ENCODE assay signal across 12 cellular contexts in genomic region chr9:92746567-92747458, GRCh38. TPM values are rescaled to one million over a fixed set of nuclear protein-coding genes. Genes with fewer than 3 reads are reported as not detected.
DNase-seq lines count a peak whose midpoint lies in the region; ATAC-seq and TF ChIP-seq lines count a peak whose summit lies in the region.
"Had no signal": no experiment of that assay in that cellular context is flagged by ENCODE, and none has a peak within 500 bp of the region (broad histone marks: within the 10 kb centered on the region; RNA-seq: fewer than 3 reads in every experiment).

No MANE protein-coding gene starts in this region.

- no peaks in the 10 kb centered on the region for H3K27me3 Mint-ChIP-seq in T-helper 2 cell treated with Interferon-gamma antibody and Interleukin-4, amounts not matched to agents 5 μg/mL and 100 μg/mL, for 36 hours (ENCODE audit: low read depth)

- H3K27ac ChIP-seq in BLaER1 (0 out of 2 replicates have a peak overlapping the region, but pooled peaks have one; percentile 14), OCI-LY1 (ENCODE audit: low read depth, low read length, poor library complexity, severe bottlenecking) (peak overlapping the region; percentile 81), fibroblast of lung (ENCODE audit: insufficient read depth, low read length) (peak overlapping the region; percentile 51), neuronal stem cell (replicated peaks; ENCODE audit: low read length) (no peak overlapping the region), adrenal gland (peak overlapping the region in 2 of 5 donors; percentile 54 to 55)
- H3K27ac ChIP-seq: parathyroid adenoma had no signal

- H3K4me1 ChIP-seq in BLaER1, result peaks cover 74% of the 10 kb centered on the region
- H3K4me1 ChIP-seq in OCI-LY1 (ENCODE audit: insufficient read depth, low read length, severe bottlenecking), result peaks cover 88% of the 10 kb centered on the region
- H3K4me1 ChIP-seq in fibroblast of lung (ENCODE audit: control insufficient read depth, extremely low read depth, insufficient read depth, low read length), result peaks cover 32% of the 10 kb centered on the region
- peaks cover 13 to 18% of the 10 kb centered on the region in 2 donors for H3K4me1 ChIP-seq in neuronal stem cell (ENCODE audit: control insufficient read depth in 2 of 2, insufficient read depth in 1 of 2, low read depth in 1 of 2, low read length in 2 of 2)
- peaks cover 3 to 44% of the 10 kb centered on the region in 2 donors for H3K4me1 ChIP-seq in adrenal gland (replicated peaks in 1 of 2)

- no peak overlapping the region for H3K4me3 Mint-ChIP-seq in T-helper 2 cell treated with Interferon-gamma antibody and Interleukin-4, amounts not matched to agents 5 μg/mL and 100 μg/mL, for 36 hours

- no peak overlapping the region for H2BK120ac ChIP-seq in neuronal stem cell (ENCODE audit: low read depth, low read length)

- H3K9me3 ChIP-seq in BLaER1 (no peaks in the 10 kb centered on the region), OCI-LY1 (ENCODE audit: low read length) (no peaks in the 10 kb centered on the region), fibroblast of lung (ENCODE audit: control insufficient read depth, insufficient read depth, low read depth, low read length) (no peaks in the 10 kb centered on the region), neuronal stem cell (replicated peaks in 1 of 2; ENCODE audit: control insufficient read depth in 2 of 2, insufficient read depth in 1 of 2, low read depth in 1 of 2, low read length in 2 of 2) (no peaks in the 10 kb centered on the region), adrenal gland (replicated peaks in 1 of 3) (no peaks in the 10 kb centered on the region)

- H3K27me3 ChIP-seq in BLaER1 (no peaks in the 10 kb centered on the region), OCI-LY1 (ENCODE audit: insufficient read depth, low read length) (no peaks in the 10 kb centered on the region), fibroblast of lung (ENCODE audit: control insufficient read depth, insufficient read depth, low read length) (no peaks in the 10 kb centered on the region), neuronal stem cell (ENCODE audit: control insufficient read depth in 3 of 3, insufficient read depth in 3 of 3, low read depth in 1 of 3, low read length in 3 of 3) (no peaks in the 10 kb centered on the region), adrenal gland (no peaks in the 10 kb centered on the region)

- no peak for TF ChIP-seq CTCF in OCI-LY1 (IDR thresholded peaks at IDR 0.05; ENCODE audit: low read length)
- no peak for TF ChIP-seq CTCF in fibroblast of lung (conservative IDR thresholded peaks at IDR 0.05 in 1 of 2, IDR thresholded peaks at IDR 0.05 in 1 of 2; ENCODE audit: low read depth in 1 of 2, low read length in 2 of 2)
- no peak for TF ChIP-seq CTCF in adrenal gland (IDR thresholded peaks at IDR 0.05)

- H3K36me3 ChIP-seq in BLaER1, result peaks cover 16% of the 10 kb centered on the region; the same call in 1 of the 2 replicates
- no peaks in the 10 kb centered on the region for H3K36me3 ChIP-seq in OCI-LY1 (ENCODE audit: insufficient read depth, low read length)
- H3K36me3 ChIP-seq in fibroblast of lung (ENCODE audit: control insufficient read depth, insufficient read depth, low read length), result no peaks in the 10 kb centered on the region
- no peaks in the 10 kb centered on the region for H3K36me3 ChIP-seq in neuronal stem cell (replicated peaks in 1 of 2; ENCODE audit: control insufficient read depth in 2 of 2, insufficient read depth in 2 of 2, low read length in 2 of 2)
- H3K36me3 ChIP-seq in adrenal gland (replicated peaks in 1 of 2), result no peaks in the 10 kb centered on the region

- H4K20me1 ChIP-seq in BLaER1 (peaks cover 99% of the 10 kb centered on the region), OCI-LY1 (ENCODE audit: insufficient read depth, low read length) (no peaks in the 10 kb centered on the region), fibroblast of lung (ENCODE audit: control insufficient read depth, extremely low read depth, insufficient read depth, low read length) (no peaks in the 10 kb centered on the region)

- H3K79me1 ChIP-seq in neuronal stem cell (ENCODE audit: low read depth, low read length), result peaks cover 25% of the 10 kb centered on the region

- ATAC-seq in GM19328 (IDR thresholded peaks at IDR 0.05; ENCODE audit: unreplicated experiment), result no peak
- ATAC-seq: PC-3 had no signal

- peak overlapping the region; percentile 17 for H2AK5ac ChIP-seq in neuronal stem cell (ENCODE audit: low read depth, low read length)

- H2BK15ac ChIP-seq in neuronal stem cell (ENCODE audit: low read length), result no peak overlapping the region

- peak overlapping the region; percentile 0 for H3K14ac ChIP-seq in neuronal stem cell (ENCODE audit: low read length)

- no peak overlapping the region for H3K23ac ChIP-seq in neuronal stem cell (ENCODE audit: low read depth, low read length, poor library complexity)

- H3K9ac ChIP-seq in BLaER1, result no peak overlapping the region
- H3K9ac ChIP-seq in OCI-LY1 (ENCODE audit: low read length), result peak overlapping the region; percentile 10; the same call in 1 of the 2 replicates
- no peak overlapping the region for H3K9ac ChIP-seq in fibroblast of lung (ENCODE audit: insufficient read depth, low read length)
- no peak overlapping the region for H3K9ac ChIP-seq in neuronal stem cell (ENCODE audit: low read depth, low read length, poor library complexity)
- H3K9ac ChIP-seq: parathyroid adenoma had no signal

- no peaks in the 10 kb centered on the region for H3F3A ChIP-seq in OCI-LY1 (ENCODE audit: insufficient read depth, low read length)

- no peak overlapping the region for H2AFZ ChIP-seq in OCI-LY1 (ENCODE audit: low read length)
- H2AFZ ChIP-seq in fibroblast of lung (ENCODE audit: low read length), result no peak overlapping the region
- H2AFZ ChIP-seq in neuronal stem cell (ENCODE audit: low read length), result no peak overlapping the region
- H2AFZ ChIP-seq: parathyroid adenoma had no signal

- WGBS in neuronal stem cell (ENCODE audit: extremely low coverage in 2 of 2, insufficient read length in 2 of 2, insufficient replicate concordance in 1 of 2), 2 donors, result no CpG with 5 or more reads among the region's 14 CpGs
- 61 to 79% (median 75%) methylated on average over 11 to 14 of the region's 14 CpGs for WGBS in adrenal gland, 4 donors

- 0 out of 2 replicates have a peak overlapping the region, but pooled peaks have one; percentile 76 for H3K4me2 ChIP-seq in BLaER1
- H3K4me2 ChIP-seq in OCI-LY1 (ENCODE audit: low read length), result peak overlapping the region; percentile 18; the same call in 1 of the 2 replicates
- H3K4me2 ChIP-seq in fibroblast of lung (ENCODE audit: extremely low read depth, insufficient read depth, low read length), result peak overlapping the region; percentile 2
- no peak overlapping the region for H3K4me2 ChIP-seq in neuronal stem cell (ENCODE audit: insufficient read depth, low read length, poor library complexity, severe bottlenecking)

- no peak overlapping the region for H3K18ac ChIP-seq in neuronal stem cell (ENCODE audit: low read length)

- H3K27ac Mint-ChIP-seq in T-helper 2 cell treated with Interferon-gamma antibody and Interleukin-4, amounts not matched to agents 5 μg/mL and 100 μg/mL, for 36 hours, result no peak overlapping the region

- DNase-seq in fibroblast of lung (ENCODE audit: low read depth in 2 of 2) (peak in 1 of 2 donors; percentile 60), neuronal stem cell (ENCODE audit: low spot score) (no peak), NCI-H1417 treated with DMSO at 0.1 percent for 48 hours (lab: John Stamatoyannopoulos, UW) (no peak), adrenal gland (no peak)
- no peak for DNase-seq in T-helper 2 cell treated with Interferon-gamma antibody and Interleukin-4, amounts not matched to agents 5 μg/mL and 100 μg/mL, for 36 hours (ENCODE audit: low spot score)
- DNase-seq: activated CD8-positive, alpha-beta memory T cell treated with anti-CD3 and anti-CD28 coated beads, Interleukin-2, amount 50 U/mL, for 4 hours; NCI-H2107; PC-3 had no signal

- H3K4me1 Mint-ChIP-seq in T-helper 2 cell treated with Interferon-gamma antibody and Interleukin-4, amounts not matched to agents 5 μg/mL and 100 μg/mL, for 36 hours (ENCODE audit: low read depth), result peaks cover 19% of the 10 kb centered on the region

- no peak overlapping the region for H2BK5ac ChIP-seq in neuronal stem cell (ENCODE audit: low read length)

- H4K91ac ChIP-seq in neuronal stem cell (ENCODE audit: low read depth, low read length, poor library complexity), result no peak overlapping the region

- H3K4ac ChIP-seq in neuronal stem cell (ENCODE audit: low read length), result no peak overlapping the region

- H3K9me2 ChIP-seq in OCI-LY1 (ENCODE audit: low read depth, low read length), result no peaks in the 10 kb centered on the region

- no peak overlapping the region for H2BK12ac ChIP-seq in neuronal stem cell (ENCODE audit: low read length)

- H3K4me3 ChIP-seq in BLaER1 (no peak overlapping the region), OCI-LY1 (ENCODE audit: low read depth, low read length, poor library complexity, severe bottlenecking) (no peak overlapping the region), fibroblast of lung (replicated peaks in 1 of 4; ENCODE audit: control extremely low read depth in 1 of 4, insufficient read depth in 1 of 4, low read depth in 3 of 4, low read length in 4 of 4) (no peak overlapping the region), neuronal stem cell (ENCODE audit: low read length in 2 of 2) (no peak overlapping the region), adrenal gland (no peak overlapping the region)

- TF ChIP-seq POLR2A in adrenal gland (IDR thresholded peaks at IDR 0.05), result no peak

- H3K36me3 Mint-ChIP-seq in T-helper 2 cell treated with Interferon-gamma antibody and Interleukin-4, amounts not matched to agents 5 μg/mL and 100 μg/mL, for 36 hours (ENCODE audit: low read depth), result peaks cover 5% of the 10 kb centered on the region

- H3K79me2 ChIP-seq in OCI-LY1 (ENCODE audit: insufficient read depth, low read length) (peaks cover 79% of the 10 kb centered on the region), fibroblast of lung (ENCODE audit: control insufficient read depth, insufficient read depth, low read length) (peaks cover 75% of the 10 kb centered on the region)

- H3K9me3 Mint-ChIP-seq in T-helper 2 cell treated with Interferon-gamma antibody and Interleukin-4, amounts not matched to agents 5 μg/mL and 100 μg/mL, for 36 hours, result no peaks in the 10 kb centered on the region

- intact Hi-C loops in adrenal gland (cut with DNase I), result no loop called here

- no peak overlapping the region for H4K8ac ChIP-seq in neuronal stem cell (ENCODE audit: low read depth, low read length)

RNA-seq across cellular contexts. Expression of gene BICD2, which starts 17.8 kb away (rescaled TPM):
- total RNA-seq in fibroblast of lung, result 32.9 and 35.8 TPM in 2 replicates
- polyA plus RNA-seq in fibroblast of lung, result 9.1 and 10.6 TPM in 2 replicates
- 20.9 and 23.3 TPM in 2 replicates for polyA plus RNA-seq in fibroblast of lung (2012)
- polyA minus RNA-seq in fibroblast of lung (ENCODE audit: low replicate concordance), result 10.2 and 16.7 TPM in 2 replicates
- polyA plus RNA-seq in neuronal stem cell (2013, experiment 1 of 2), result 13.6 TPM
- polyA plus RNA-seq in neuronal stem cell (2013, experiment 2 of 2), result 14.2 TPM
- 10 to 100 TPM; 20.1 to 33.8 (median 26.2) TPM for total RNA-seq in adrenal gland
- polyA plus RNA-seq in adrenal gland, result 10 to 100 TPM in 2 of 3 donors, 1 to 10 TPM in 1; 9.3 to 14.9 (median 13.0) TPM
